ENCODE assay signal across 12 cellular contexts in the genomic region with DNA sequence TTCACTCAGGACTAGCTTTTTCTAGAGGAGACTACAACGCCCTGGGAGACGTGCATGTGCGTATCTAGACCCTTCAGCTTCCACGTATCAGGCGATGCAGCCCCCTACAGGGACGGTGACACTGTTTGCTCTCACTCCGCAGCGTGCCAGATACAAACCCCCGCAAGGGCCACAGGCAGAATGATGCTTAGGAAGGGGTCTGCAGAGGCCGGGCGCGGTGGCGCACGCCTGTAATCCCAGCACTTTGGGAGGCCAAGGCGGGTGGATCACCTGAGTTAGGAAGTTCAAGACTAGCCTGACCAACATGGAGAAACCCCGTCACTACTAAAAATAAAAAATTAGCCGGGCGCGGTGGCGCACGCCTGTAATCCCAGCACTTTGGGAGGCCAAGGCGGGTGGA. TPM values are rescaled to one million over a fixed set of nuclear protein-coding genes. Genes with fewer than 3 reads are reported as not detected.
"Had no signal": no experiment of that assay in that cellular context is flagged by ENCODE, and none has a peak within 500 bp of the region (broad histone marks: within the 10 kb centered on the region; RNA-seq: fewer than 3 reads in every experiment).

No MANE protein-coding gene starts in this region.

RNA-seq across cellular contexts. Expression of gene FOXQ1, which starts 6.7 kb away (rescaled TPM):
- total RNA-seq: naive thymus-derived CD4-positive, alpha-beta T cell; naive thymus-derived CD8-positive, alpha-beta T cell; natural killer cell treated with Interleukin-12 subunit alpha and Interleukin-12 subunit beta and Interleukin-15 and Interleukin-18, amount 100 ng/mL, for 72 hours; omental fat pad; osteocyte; posterior vena cava; psoas muscle; pulmonary artery endothelial cell; right atrium auricular region; right cardiac atrium; skeletal muscle tissue had no signal
- polyA plus RNA-seq: naive thymus-derived CD4-positive, alpha-beta T cell; naive thymus-derived CD8-positive, alpha-beta T cell; neural cell; right cardiac atrium had no signal
